Comparison of ENCODE assay signal across 16 cellular contexts in the genomic region with DNA sequence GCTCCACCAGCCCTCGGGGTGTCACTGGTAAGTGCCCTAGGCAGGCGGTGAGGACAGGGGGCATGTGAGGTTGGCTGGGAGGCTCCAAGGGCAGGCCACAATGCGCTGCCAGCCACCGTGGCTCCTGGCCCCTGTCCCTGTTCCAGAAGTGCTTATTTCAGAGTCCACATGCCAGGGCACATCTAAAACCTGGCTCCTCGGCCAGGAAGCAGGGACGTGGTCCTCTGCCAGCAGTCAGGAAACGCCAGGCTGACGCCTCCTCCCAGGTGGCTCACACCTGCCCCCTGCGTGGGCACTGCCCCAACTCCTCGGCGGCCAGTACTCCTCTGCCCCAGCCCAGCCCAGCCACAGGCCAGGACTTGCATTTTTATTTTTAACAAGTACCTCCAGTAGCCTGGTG.
A peak's percentile ranks its signal among the peaks of the same experiment; 100 is the strongest.
DNase-seq lines count a peak whose midpoint lies in the region; ATAC-seq and TF ChIP-seq lines count a peak whose summit lies in the region.
"Had no signal": no experiment of that assay in that cellular context is flagged by ENCODE, and none has a peak within 500 bp of the region (broad histone marks: within the 10 kb centered on the region; RNA-seq: fewer than 3 reads in every experiment).

No MANE protein-coding gene starts in this region.

- intact Hi-C loops in Right ventricle myocardium inferior (cut with DNase I): loop anchor here (10.0 kb wide), 2 partner anchors 108 to 158 kb away; a partner anchor contains a TSS
- intact Hi-C loops in left cardiac atrium (cut with DNase I): no loop called here
- intact Hi-C loops in MCF 10A (cut with micrococcal nuclease): no loop called here
- intact Hi-C loops in thyroid gland (cut with DNase I): loop anchor here (5.0 kb wide), 1 partner anchor 56 kb away; no protein-coding TSS in a partner anchor

- peaks cover 5 to 18% of the 10 kb centered on the region in 2 donors for H3K36me3 ChIP-seq in thyroid gland
- H3K36me3 ChIP-seq in HAP-1 (replicated peaks): peaks cover 17% of the 10 kb centered on the region

- no peak for TF ChIP-seq POLR2A in thyroid gland (IDR thresholded peaks at IDR 0.05)

- H3K36me3 Mint-ChIP-seq in MCF 10A (ENCODE audit: insufficient read depth, unreplicated experiment): peaks cover 5% of the 10 kb centered on the region

- WGBS in thyroid gland, 2 donors: 77 to 80% methylated on average over 9 to 10 of the region's 11 CpGs

- POLR2A ChIA-PET in MCF 10A (lab: Yijun Ruan, JAX): no interaction called here

- BruUV-seq in MCF 10A (replicated peaks; lab: Mats Ljungman, UMichigan): no TSS peak

- no peak overlapping the region for H3K4me3 Mint-ChIP-seq in MCF 10A (ENCODE audit: unreplicated experiment)
- H3K4me3 Mint-ChIP-seq: activated naive CD4-positive, alpha-beta T cell treated with anti-CD3 and anti-CD28 coated beads, Interleukin-2, amount 10 ng/mL, durations not matched to agents 7 days and 5 days had no signal

- DNase-seq in Right ventricle myocardium inferior (ENCODE audit: missing footprints) (no peak), left cardiac atrium (no peak), MCF 10A (ENCODE audit: unreplicated experiment) (peak; percentile 32), medulla oblongata (ENCODE audit: extremely low spot score) (peak; percentile 39), thyroid gland (peak; percentile 46 to 63), HAP-1 (ENCODE audit: low spot score in 2 of 2) (no peak), NCI-H1694 treated with DMSO at 0.1 percent for 48 hours (lab: John Stamatoyannopoulos, UW) (no peak)
- DNase-seq in central memory CD4-positive, alpha-beta T cell: no peak
- DNase-seq: ACHN; activated naive CD4-positive, alpha-beta T cell treated with anti-CD3 and anti-CD28 coated beads, Interleukin-2, amount 10 ng/mL, durations not matched to agents 7 days and 5 days; COR-L47; Karpas-422; NCI-H1436; NCI-H524; occipital lobe had no signal

- H3K4me1 Mint-ChIP-seq in MCF 10A (ENCODE audit: insufficient read depth, unreplicated experiment): peaks cover 4% of the 10 kb centered on the region

- CTCF ChIA-PET in MCF 10A (lab: Yijun Ruan, JAX): no interaction called here

- peaks cover 7 to 39% of the 10 kb centered on the region in 2 donors for H3K4me1 ChIP-seq in thyroid gland
- no peaks in the 10 kb centered on the region for H3K4me1 ChIP-seq in HAP-1

- ATAC-seq in Right ventricle myocardium inferior: peak; percentile 79
- no peak for ATAC-seq in left cardiac atrium

- in situ Hi-C loops in HAP-1 (cut with MboI; ENCODE audit: low sequenced_read_pairs): no loop called here

- H3K27me3 ChIP-seq in thyroid gland (no peaks in the 10 kb centered on the region), HAP-1 (ENCODE audit: low read depth) (no peaks in the 10 kb centered on the region)
- H3K27me3 ChIP-seq: cardiac muscle cell had no signal

- H3K9me3 ChIP-seq in thyroid gland (no peaks in the 10 kb centered on the region), HAP-1 (no peaks in the 10 kb centered on the region)

- no peak overlapping the region for H3K4me3 ChIP-seq in thyroid gland (replicated peaks in 1 of 3)
- H3K4me3 ChIP-seq in HAP-1: no peak overlapping the region
- H3K4me3 ChIP-seq: cardiac muscle cell had no signal

- H3K9me3 Mint-ChIP-seq in MCF 10A (ENCODE audit: unreplicated experiment): no peaks in the 10 kb centered on the region
- H3K9me3 Mint-ChIP-seq: activated naive CD4-positive, alpha-beta T cell treated with anti-CD3 and anti-CD28 coated beads, Interleukin-2, amount 10 ng/mL, durations not matched to agents 7 days and 5 days had no signal

- no peak for TF ChIP-seq CTCF in MCF 10A (IDR thresholded peaks at IDR 0.05; ENCODE audit: unreplicated experiment)
- TF ChIP-seq CTCF in thyroid gland (IDR thresholded peaks at IDR 0.05): no peak

- peak overlapping the region in 2 of 3 donors; percentile 37 to 51 for H3K27ac ChIP-seq in thyroid gland
- H3K27ac ChIP-seq: cardiac muscle cell had no signal

- H3K27me3 Mint-ChIP-seq in MCF 10A (ENCODE audit: insufficient read depth, unreplicated experiment): no peaks in the 10 kb centered on the region
- H3K27me3 Mint-ChIP-seq: activated naive CD4-positive, alpha-beta T cell treated with anti-CD3 and anti-CD28 coated beads, Interleukin-2, amount 10 ng/mL, durations not matched to agents 7 days and 5 days had no signal

- H3K27ac Mint-ChIP-seq in MCF 10A (ENCODE audit: low read depth, unreplicated experiment): no peak overlapping the region

Comparison
In these comparisons a context has a peak if more than half of its experiments do, and no peak if none do; other contexts are left out.
1. intact Hi-C loops: an anchor here in Right ventricle myocardium inferior (10.0 kb wide) and thyroid gland (5.0 kb wide); none called in left cardiac atrium and MCF 10A.
2. DNase-seq: peak in MCF 10A (single experiment), medulla oblongata (single experiment) and thyroid gland (2 of 2); none in Right ventricle myocardium inferior (single experiment), left cardiac atrium (single experiment), central memory CD4-positive, alpha-beta T cell (single experiment), HAP-1 (0 of 2) and NCI-H1694 treated with DMSO at 0.1 percent for 48 hours (single experiment).